In genomic region chr1:148458901-148459581, GRCh38 we compare ENCODE assay signal across 8 cellular contexts. TPM values are rescaled to one million over a fixed set of nuclear protein-coding genes. Genes with fewer than 3 reads are reported as not detected.
DNase-seq lines count a peak whose midpoint lies in the region; ATAC-seq and TF ChIP-seq lines count a peak whose summit lies in the region.
"Not testable (repeated sequence)": the region's sequence is repeated elsewhere in the genome, so short reads cannot be mapped to it uniquely, and the experiment has no call there.

No MANE protein-coding gene starts in this region.

- not testable (repeated sequence) for TF ChIP-seq POLR2A in esophagus squamous epithelium (IDR thresholded peaks at IDR 0.05); right lobe of liver (IDR thresholded peaks at IDR 0.05); gastrocnemius medialis (IDR thresholded peaks at IDR 0.05); testis (IDR thresholded peaks at IDR 0.05)

- in situ Hi-C loops in gastrocnemius medialis (cut with MboI; ENCODE audit: low sequenced_read_pairs in 4 of 4): not testable (repeated sequence)

- peak overlapping the region; percentile 64 for H3K4me3 Mint-ChIP-seq in WTC11

- not testable (repeated sequence) for H3K27me3 Mint-ChIP-seq in WTC11 (ENCODE audit: low read depth)

- H3K9me3 Mint-ChIP-seq in WTC11: not testable (repeated sequence)

- not testable (repeated sequence) for H3F3A ChIP-seq in DOHH2 (ENCODE audit: control insufficient read depth, insufficient read depth)

- H3K79me2 ChIP-seq in DOHH2 (ENCODE audit: control insufficient read depth, low read length): not testable (repeated sequence)

- CTCF ChIA-PET in WTC11 (lab: Charles Lee): not testable (repeated sequence)

- whole genome bisulfite sequencing in esophagus squamous epithelium, 2 donors: no CpG with 5 or more reads among the region's 63 CpGs
- WGBS in right lobe of liver (ENCODE audit: insufficient coverage, low coverage, low lambda C conversion rate, missing lambda C conversion rate): 0% methylated on average over 6 of the region's 63 CpGs
- WGBS in testis, 2 donors: no CpG with 5 or more reads among the region's 63 CpGs

- ATAC-seq in WTC11, right lobe of liver, gastrocnemius medialis: not testable (repeated sequence)

- not testable (repeated sequence) for H3K36me3 ChIP-seq in DOHH2 (ENCODE audit: control insufficient read depth, low read length); esophagus squamous epithelium; right lobe of liver; gastrocnemius medialis; testis (ENCODE audit: low read depth, missing control alignments)

- not testable (repeated sequence) for H4K20me1 ChIP-seq in DOHH2 (ENCODE audit: control insufficient read depth, insufficient read depth, low read depth, low read length)

- POLR2A ChIA-PET in WTC11 (lab: Charles Lee): not testable (repeated sequence)

- not testable (repeated sequence) for H3K4me1 ChIP-seq in DOHH2 (ENCODE audit: control insufficient read depth, low read length); esophagus squamous epithelium; right lobe of liver; gastrocnemius medialis; testis

- not testable (repeated sequence) for H3K9me2 ChIP-seq in DOHH2 (replicated peaks; ENCODE audit: control insufficient read depth, low read length)

- H3K36me3 Mint-ChIP-seq in WTC11: not testable (repeated sequence)

- H3K27me3 ChIP-seq in DOHH2 (ENCODE audit: control insufficient read depth, low read length); esophagus squamous epithelium; right lobe of liver; gastrocnemius medialis; testis: not testable (repeated sequence)

- not testable (repeated sequence) for H3K27ac Mint-ChIP-seq in WTC11

- not testable (repeated sequence) for TF ChIP-seq CTCF in DOHH2 (IDR thresholded peaks at IDR 0.05; ENCODE audit: low read depth, low read length, poor library complexity, severe bottlenecking); WTC11 (IDR thresholded peaks at IDR 0.05); esophagus squamous epithelium (IDR thresholded peaks at IDR 0.05); right lobe of liver (IDR thresholded peaks at IDR 0.05); gastrocnemius medialis (IDR thresholded peaks at IDR 0.05 in 4 of 5, conservative IDR thresholded peaks at IDR 0.05 in 1 of 5); testis (IDR thresholded peaks at IDR 0.05)

- intact Hi-C loops in esophagus squamous epithelium (cut with DNase I); right lobe of liver (cut with DNase I); gastrocnemius medialis (cut with DNase I; ENCODE audit: low total_unique reads); testis (cut with DNase I; ENCODE audit: low total_unique reads): not testable (repeated sequence)

- not testable (repeated sequence) for H3K9me3 ChIP-seq in DOHH2 (ENCODE audit: control insufficient read depth, insufficient read depth, low read length); esophagus squamous epithelium; right lobe of liver; gastrocnemius medialis; testis

- DNase-seq in M059J (ENCODE audit: low read depth) (peak; percentile 10), WTC11 (ENCODE audit: low spot score) (peak; percentile 57), right lobe of liver (peak; percentile 43 to 61 (median 61)), testis (peak; percentile 33)
- peak; percentile 40 for DNase-seq in activated naive CD4-positive, alpha-beta T cell treated with anti-CD3 and anti-CD28 coated beads, Interleukin-2, amount 50 U/mL, for 16 hours
- not testable (repeated sequence) for DNase-seq in esophagus squamous epithelium (lab: John Stamatoyannopoulos, UW); gastrocnemius medialis

- H3K4me3 ChIP-seq in DOHH2 (ENCODE audit: low read length) (peak overlapping the region; percentile 75), esophagus squamous epithelium (peak overlapping the region; percentile 59 to 82 (median 64)), right lobe of liver (peak overlapping the region; percentile 50 to 60 (median 57)), gastrocnemius medialis (peak overlapping the region; percentile 54 to 69 (median 61)), testis (peak overlapping the region; percentile 58 to 65)

- not testable (repeated sequence) for H3K4me1 Mint-ChIP-seq in WTC11

- H3K4me2 ChIP-seq in DOHH2 (ENCODE audit: low read length): peak overlapping the region; percentile 48

- H3K27ac ChIP-seq in DOHH2 (ENCODE audit: low read depth, low read length): peak overlapping the region; percentile 76
- peak overlapping the region; percentile 90 to 93 (median 90) for H3K27ac ChIP-seq in esophagus squamous epithelium
- H3K27ac ChIP-seq in right lobe of liver: peak overlapping the region; percentile 91 to 93 (median 91)
- H3K27ac ChIP-seq in gastrocnemius medialis: peak overlapping the region; percentile 40 to 58 (median 47)
- H3K27ac ChIP-seq in testis: peak overlapping the region in 1 of 2 donors; percentile 41

RNA-seq across cellular contexts. Expression of gene PPIAL4G, which starts 24.1 kb away (rescaled TPM):
- not detected in 2 replicates for total RNA-seq in M059J (2014; rRNA removed; shearing (Covaris generic))
- not detected in 3 replicates for total RNA-seq in WTC11 (2021)
- total RNA-seq in esophagus squamous epithelium: not detected
- not detected for total RNA-seq in right lobe of liver
- total RNA-seq in gastrocnemius medialis: not detected
- total RNA-seq in testis: under 1 TPM in 1 of 2 donors, not detected in 1; 0.12 TPM
- polyA plus RNA-seq in testis (ENCODE audit: insufficient read depth, low read depth, low replicate concordance): not detected
